8 cellular contexts compared by ENCODE assay signal in the genomic region with DNA sequence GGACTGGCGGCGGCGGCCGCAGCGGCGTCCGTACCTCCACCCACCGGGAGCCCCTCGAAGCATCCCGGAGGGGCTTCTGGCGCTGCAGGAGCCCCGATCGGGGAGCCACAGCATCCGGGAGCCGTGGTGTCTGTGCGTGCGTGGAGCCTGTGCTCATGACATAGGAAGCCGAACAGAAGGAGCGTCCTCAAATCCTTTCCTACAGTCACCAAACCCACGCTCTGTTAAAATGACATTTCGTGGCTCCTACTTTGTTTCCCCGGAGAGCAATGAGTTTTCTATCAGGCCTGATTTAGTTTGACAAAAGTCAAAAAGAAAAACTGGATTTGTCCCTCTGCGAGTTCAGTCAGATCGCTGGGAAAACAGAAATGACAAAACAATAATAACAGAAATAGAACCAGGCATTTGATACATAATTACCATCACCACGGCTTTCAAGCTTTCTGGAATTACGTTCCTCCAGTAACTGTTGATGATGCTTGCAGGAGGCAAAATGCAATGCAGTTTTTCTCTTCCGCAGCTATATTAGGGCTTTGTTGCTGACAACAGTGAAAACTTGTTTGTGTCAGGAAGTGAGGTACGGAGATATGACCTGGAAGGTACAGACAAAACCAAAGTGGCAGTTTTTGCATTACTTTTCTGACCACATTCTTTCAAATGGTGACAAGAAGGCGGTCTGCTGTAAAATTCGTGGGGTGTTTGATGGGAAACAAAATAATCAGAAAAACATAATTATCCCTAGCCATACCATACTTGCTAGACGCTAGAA.
DNase-seq lines count a peak whose midpoint lies in the region; ATAC-seq and TF ChIP-seq lines count a peak whose summit lies in the region.

No MANE protein-coding gene starts in this region.

- intact Hi-C loops in PC-3 (cut with micrococcal nuclease), result loop anchor here (5.0 kb wide), 1 partner anchor 36 kb away; no protein-coding TSS in a partner anchor
- intact Hi-C loops in upper lobe of right lung (cut with DNase I), result no loop called here

- no peak overlapping the region for H4K91ac ChIP-seq in mesenchymal stem cell (ENCODE audit: low read length)

- no peak overlapping the region for H2BK120ac ChIP-seq in mesenchymal stem cell (ENCODE audit: low read depth, low read length)

- POLR2A ChIA-PET in PC-3 (lab: Charles Lee; ENCODE audit: unreplicated experiment), result interaction anchor here (2.1 kb wide), 1 partner anchor 56 kb away, joined by 18 read pairs; no protein-coding TSS in a partner anchor

- H3F3A ChIP-seq in PC-3 (ENCODE audit: low read length, unreplicated experiment), result no peaks in the 10 kb centered on the region

- H3K23ac ChIP-seq in mesenchymal stem cell (ENCODE audit: low read length in 2 of 2), result no peak overlapping the region

- peak overlapping the region; percentile 96 for H3K27ac ChIP-seq in PC-3 (ENCODE audit: low read length)
- peak overlapping the region; percentile 99 for H3K27ac ChIP-seq in cingulate gyrus (ENCODE audit: low read depth, low read length)
- peak overlapping the region; percentile 55 for H3K27ac ChIP-seq in mesenchymal stem cell (ENCODE audit: low read length, poor library complexity, severe bottlenecking)
- peak overlapping the region; percentile 100 for H3K27ac ChIP-seq in upper lobe of right lung

- H2BK5ac ChIP-seq in mesenchymal stem cell (ENCODE audit: low read depth, low read length, poor library complexity, severe bottlenecking), result peak overlapping the region; percentile 79

- TF ChIP-seq CTCF in PC-3 (conservative IDR thresholded peaks at IDR 0.05; ENCODE audit: low read depth, low read length) (no peak), upper lobe of right lung (IDR thresholded peaks at IDR 0.05) (no peak)

- H3K4me1 Mint-ChIP-seq in activated T-cell treated with anti-CD3 and anti-CD28 coated beads, Interleukin-2, amount 50 U/mL, for 4 hours (ENCODE audit: low read depth), result peaks cover 65% of the 10 kb centered on the region

- H3K4me2 ChIP-seq in PC-3 (ENCODE audit: low read length), result peak overlapping the region; percentile 98
- peak overlapping the region; percentile 90 for H3K4me2 ChIP-seq in mesenchymal stem cell (ENCODE audit: low read length, poor library complexity, severe bottlenecking)

- peaks cover 4% of the 10 kb centered on the region for H3K79me1 ChIP-seq in mesenchymal stem cell (replicated peaks; ENCODE audit: low read length, poor library complexity, severe bottlenecking)

- H3K4ac ChIP-seq in mesenchymal stem cell (ENCODE audit: low read depth in 1 of 2, low read length in 2 of 2), result peak overlapping the region in 1 of 2 experiments; percentile 62

- H2AK5ac ChIP-seq in mesenchymal stem cell (ENCODE audit: low read length, severe bottlenecking), result no peak overlapping the region

- H2AFZ ChIP-seq in PC-3 (ENCODE audit: low read length) (peak overlapping the region; percentile 51), mesenchymal stem cell (ENCODE audit: low read depth, low read length) (no peak overlapping the region)

- CTCF ChIA-PET in PC-3 (lab: Charles Lee), result interaction anchor here (1.5 kb wide), 1 partner anchor 56 kb away, joined by 5 read pairs; no protein-coding TSS in a partner anchor

- no peak overlapping the region for H2BK15ac ChIP-seq in mesenchymal stem cell (ENCODE audit: low read depth, poor library complexity, severe bottlenecking)

- H3K9me3 Mint-ChIP-seq in activated T-cell treated with anti-CD3 and anti-CD28 coated beads, Interleukin-2, amount 50 U/mL, for 4 hours, result no peaks in the 10 kb centered on the region

- no peaks in the 10 kb centered on the region for H3K9me2 ChIP-seq in PC-3 (replicated peaks; ENCODE audit: low read length)

- H3K27me3 Mint-ChIP-seq in activated T-cell treated with anti-CD3 and anti-CD28 coated beads, Interleukin-2, amount 50 U/mL, for 4 hours (ENCODE audit: low read depth), result no peaks in the 10 kb centered on the region

- WGBS in mesenchymal stem cell, result 8% methylated on average over 28 of the region's 31 CpGs

- BruUV-seq in PC-3 (replicated peaks; lab: Mats Ljungman, UMichigan), result no TSS peak

- H3K79me2 ChIP-seq in PC-3 (ENCODE audit: low read length), result peaks cover 87% of the 10 kb centered on the region

- H3K4me3 Mint-ChIP-seq in activated T-cell treated with anti-CD3 and anti-CD28 coated beads, Interleukin-2, amount 50 U/mL, for 4 hours, result peak overlapping the region; percentile 92

- peaks cover 38% of the 10 kb centered on the region for H3K4me1 ChIP-seq in PC-3 (ENCODE audit: insufficient read depth, low read length)
- peaks cover 8% of the 10 kb centered on the region for H3K4me1 ChIP-seq in mesenchymal stem cell (ENCODE audit: control insufficient read depth, insufficient read depth, low read depth, low read length)
- peaks cover 50% of the 10 kb centered on the region for H3K4me1 ChIP-seq in upper lobe of right lung

- peak overlapping the region; percentile 97 for H3K9ac ChIP-seq in PC-3 (ENCODE audit: low read length)
- H3K9ac ChIP-seq in mesenchymal stem cell (ENCODE audit: low read length), result peak overlapping the region; percentile 100

- peak; percentile 7 to 11 for ATAC-seq in activated T-cell treated with anti-CD3 and anti-CD28 coated beads, Interleukin-2, amount 50 U/mL, for 4 hours
- no peak for ATAC-seq in PC-3
- no peak for ATAC-seq in upper lobe of right lung
- no peak for ATAC-seq in GM21528 (IDR thresholded peaks at IDR 0.05; ENCODE audit: low FRiP score, unreplicated experiment)

- DNase-seq in activated T-cell treated with anti-CD3 and anti-CD28 coated beads, Interleukin-2, amount 50 U/mL, for 4 hours, result no peak
- DNase-seq in activated T-cell treated with anti-CD3 and anti-CD28 coated beads for 4 hours (no peak), PC-3 (peak; percentile 34), mesenchymal stem cell (peak; percentile 57), upper lobe of right lung (no peak), SKM-1 (lab: John Stamatoyannopoulos, UW; ENCODE audit: unreplicated experiment) (no peak)

- H3K4me3 ChIP-seq in PC-3 (ENCODE audit: low read length) (peak overlapping the region; percentile 96), mesenchymal stem cell (ENCODE audit: insufficient read depth in 1 of 2, low read depth in 1 of 2, low read length in 2 of 2) (peak overlapping the region; percentile 91 to 97), upper lobe of right lung (peak overlapping the region; percentile 95)

- H3K14ac ChIP-seq in mesenchymal stem cell (ENCODE audit: low read length in 2 of 2), result no peak overlapping the region

- H3K9me3 ChIP-seq in PC-3 (ENCODE audit: low read length), result no peaks in the 10 kb centered on the region
- H3K9me3 ChIP-seq in mesenchymal stem cell (ENCODE audit: control insufficient read depth, low read length), result no peaks in the 10 kb centered on the region
- no peaks in the 10 kb centered on the region for H3K9me3 ChIP-seq in upper lobe of right lung

- H3K36me3 ChIP-seq in PC-3 (ENCODE audit: low read depth, low read length) (peaks cover 6% of the 10 kb centered on the region), mesenchymal stem cell (ENCODE audit: control insufficient read depth in 1 of 2, insufficient read depth in 2 of 2, low read depth in 1 of 2, low read length in 2 of 2) (peaks cover 3 to 19% of the 10 kb centered on the region in 2 experiments), upper lobe of right lung (peaks cover 15% of the 10 kb centered on the region)

- H4K20me1 ChIP-seq in PC-3 (ENCODE audit: low read length), result peaks cover 18% of the 10 kb centered on the region; the same call in 1 of the 2 replicates

- peak overlapping the region in 1 of 2 experiments; percentile 60 for H2BK12ac ChIP-seq in mesenchymal stem cell (ENCODE audit: low read length in 2 of 2)

- H3K36me3 Mint-ChIP-seq in activated T-cell treated with anti-CD3 and anti-CD28 coated beads, Interleukin-2, amount 50 U/mL, for 4 hours (ENCODE audit: insufficient read depth), result peaks cover 14% of the 10 kb centered on the region

- H4K8ac ChIP-seq in mesenchymal stem cell (ENCODE audit: low read length), result peak overlapping the region; percentile 10

- H3K18ac ChIP-seq in mesenchymal stem cell (ENCODE audit: low read depth in 1 of 2, low read length in 2 of 2), result peak overlapping the region; percentile 6 to 95

- H3K27me3 ChIP-seq in PC-3 (ENCODE audit: low read length) (no peaks in the 10 kb centered on the region), mesenchymal stem cell (ENCODE audit: control insufficient read depth in 1 of 2, insufficient read depth in 1 of 2, low read length in 2 of 2) (no peaks in the 10 kb centered on the region), upper lobe of right lung (no peaks in the 10 kb centered on the region)

Comparison
In these comparisons a context has a peak if more than half of its experiments do, and no peak if none do; other contexts are left out.
1. ATAC-seq: peak in activated T-cell treated with anti-CD3 and anti-CD28 coated beads, Interleukin-2, amount 50 U/mL, for 4 hours (2 of 2); none in PC-3 (single experiment), upper lobe of right lung (single experiment) and GM21528 (single experiment).
2. DNase-seq: peak in PC-3 (single experiment) and mesenchymal stem cell (single experiment); none in activated T-cell treated with anti-CD3 and anti-CD28 coated beads, Interleukin-2, amount 50 U/mL, for 4 hours (single experiment), activated T-cell treated with anti-CD3 and anti-CD28 coated beads for 4 hours (single experiment), upper lobe of right lung (single experiment) and SKM-1 (single experiment).
3. Peak in every context shown above with its lines, with median percentiles within 50 percentile points of each other: H3K27ac ChIP-seq and H3K4me3 ChIP-seq.